Comparison of ENCODE assay signal across 9 cellular contexts in genomic region chr6:128516514-128516898, GRCh38. TPM values are rescaled to one million over a fixed set of nuclear protein-coding genes. Genes with fewer than 3 reads are reported as not detected.
A peak's percentile ranks its signal among the peaks of the same experiment; 100 is the strongest.
DNase-seq lines count a peak whose midpoint lies in the region; ATAC-seq, FAIRE-seq and TF ChIP-seq lines count a peak whose summit lies in the region.
"Had no signal": no experiment of that assay in that cellular context is flagged by ENCODE, and none has a peak within 500 bp of the region (broad histone marks: within the 10 kb centered on the region; RNA-seq: fewer than 3 reads in every experiment).

No MANE protein-coding gene starts in this region.

- H3K9me3 Mint-ChIP-seq in H9, result no peaks in the 10 kb centered on the region; a peak in 1 of 5 replicates

- no peak overlapping the region for H2AK5ac ChIP-seq in H9 (ENCODE audit: insufficient read length, low read length)

- H3K4me2 ChIP-seq in H9 (ENCODE audit: insufficient read depth, insufficient read length, low read length), result no peak overlapping the region

- peak overlapping the region; percentile 39; the same call in 1 of the 2 replicates for H3K4me3 ChIP-seq in ACC112 (ENCODE audit: low read depth, low read length)

- no peak overlapping the region for H3K9ac ChIP-seq in H9 (ENCODE audit: extremely low read depth, insufficient read length, low read length)

- H3K4me1 ChIP-seq in ACC112 (ENCODE audit: control insufficient read depth, insufficient read depth, low read length, unreplicated experiment) (peaks cover 50% of the 10 kb centered on the region), H9 (ENCODE audit: insufficient read depth, low read length) (no peaks in the 10 kb centered on the region)

- peaks cover 18% of the 10 kb centered on the region for H3K23me2 ChIP-seq in H9 (ENCODE audit: insufficient read length, low read depth, low read length, poor library complexity, severe bottlenecking)

- H3K27ac ChIP-seq in ACC112 (ENCODE audit: low read depth, low read length), result peak overlapping the region; percentile 14; the same call in 1 of the 2 replicates
- no peak overlapping the region for H3K27ac ChIP-seq in H9 (ENCODE audit: insufficient read length, low read depth, low read length)
- H3K27ac ChIP-seq in angular gyrus (ENCODE audit: low read depth, low read length), result peak overlapping the region; percentile 52

- H4K20me1 ChIP-seq in H9 (ENCODE audit: control insufficient read depth, insufficient read depth, insufficient read length), result no peaks in the 10 kb centered on the region

- H2BK12ac ChIP-seq in H9 (ENCODE audit: insufficient read length, low read depth, low read length), result no peak overlapping the region

- no peak overlapping the region for H3K23ac ChIP-seq in H9 (ENCODE audit: insufficient read length, low read depth, low read length)

- no peaks in the 10 kb centered on the region for H3K79me1 ChIP-seq in H9 (ENCODE audit: insufficient read depth, low read depth, low read length, poor library complexity, severe bottlenecking)

- no peak overlapping the region for H4K8ac ChIP-seq in H9 (replicated peaks; ENCODE audit: insufficient read length, low read depth, low read length)

- H4K5ac ChIP-seq in H9 (ENCODE audit: insufficient read length, low read depth, low read length), result no peak overlapping the region

- H3K36me3 Mint-ChIP-seq in H9 (ENCODE audit: insufficient read depth in 1 of 3, low read depth in 3 of 3), result no peaks in the 10 kb centered on the region; a peak in 1 of 7 replicates

- H3K4me3 Mint-ChIP-seq in H9, result no peak overlapping the region

- no peak overlapping the region for H2BK15ac ChIP-seq in H9 (ENCODE audit: low read depth, low read length)

- H2BK20ac ChIP-seq in H9 (ENCODE audit: low read depth, low read length, poor library complexity, severe bottlenecking), result no peak overlapping the region

- no peaks in the 10 kb centered on the region for H3K9me3 ChIP-seq in H9 (ENCODE audit: control insufficient read depth, low read depth, low read length)

- no CpG with 5 or more reads among the region's 1 CpG for WGBS in H9 (ENCODE audit: extremely low coverage, insufficient read length, low lambda C conversion rate)

- H4K91ac ChIP-seq in H9 (ENCODE audit: insufficient read length, low read depth, low read length), result no peak overlapping the region

- H3K18ac ChIP-seq in H9 (ENCODE audit: insufficient read length, low read depth, low read length), result no peak overlapping the region

- H3K27me3 ChIP-seq in ACC112 (ENCODE audit: insufficient read depth, low read length) (no peaks in the 10 kb centered on the region), H9 (ENCODE audit: insufficient read depth, low read length) (no peaks in the 10 kb centered on the region)

- no peak overlapping the region for H2BK5ac ChIP-seq in H9 (ENCODE audit: insufficient read length, low read length)

- H3K79me2 ChIP-seq in ACC112 (ENCODE audit: control insufficient read depth, insufficient read depth, low read length, unreplicated experiment) (peaks cover 68% of the 10 kb centered on the region), H9 (ENCODE audit: insufficient read depth, low read length) (peaks cover 18% of the 10 kb centered on the region; the same call in 1 of the 2 replicates)

- no peaks in the 10 kb centered on the region for H3K36me3 ChIP-seq in ACC112 (ENCODE audit: insufficient read depth, low read length)

- TF ChIP-seq CTCF in H9 (conservative IDR thresholded peaks at IDR 0.05), result peak; percentile 47

- H3K56ac ChIP-seq in H9 (ENCODE audit: insufficient read length, low read depth, low read length), result no peak overlapping the region

- ATAC-seq in HG02973 (IDR thresholded peaks at IDR 0.05; ENCODE audit: unreplicated experiment) (no peak), GM21619 (IDR thresholded peaks at IDR 0.05; ENCODE audit: unreplicated experiment) (no peak)

- H3T11ph ChIP-seq in H9 (ENCODE audit: low read length), result no peak overlapping the region

- peaks cover 27 to 35% of the 10 kb centered on the region in 2 experiments for H3K4me1 Mint-ChIP-seq in H9

- FAIRE-seq in GM19239 (lab: Jason Lieb, UNC), result no peak
- FAIRE-seq: G401.6 had no signal

- no peak for DNase-seq in H9
- DNase-seq in kidney tubule cell (ENCODE audit: low spot score), result peak; percentile 59
- DNase-seq in GM19239 (ENCODE audit: insufficient read length, low spot score), result no peak
- DNase-seq in stimulated activated CD4-positive, alpha-beta T cell treated with anti-CD3 and anti-CD28 coated beads, Interleukin-4, amount 100 ng/mL, for 24 hours, result no peak

- no peak overlapping the region for H2BK120ac ChIP-seq in H9 (ENCODE audit: low read depth, low read length, poor library complexity, severe bottlenecking)

- H2AFZ ChIP-seq in ACC112 (ENCODE audit: low read length, unreplicated experiment) (no peak overlapping the region), H9 (ENCODE audit: low read length) (no peak overlapping the region)

- no peak overlapping the region for H3K4ac ChIP-seq in H9 (ENCODE audit: low read depth, low read length)

- H3K27me3 Mint-ChIP-seq in H9 (ENCODE audit: low read depth), result no peaks in the 10 kb centered on the region

- H3K14ac ChIP-seq in H9 (ENCODE audit: insufficient read depth, low read length), result no peak overlapping the region

- H3K27ac Mint-ChIP-seq in H9, result no peak overlapping the region; a peak in 1 of 7 replicates

RNA-seq across cellular contexts. Expression of gene PTPRK, which starts 3.9 kb away (rescaled TPM):
- 44.4 and 47.9 TPM in 2 replicates for total RNA-seq in H9 (2021)
